16 cellular contexts compared by ENCODE assay signal in the genomic region with DNA sequence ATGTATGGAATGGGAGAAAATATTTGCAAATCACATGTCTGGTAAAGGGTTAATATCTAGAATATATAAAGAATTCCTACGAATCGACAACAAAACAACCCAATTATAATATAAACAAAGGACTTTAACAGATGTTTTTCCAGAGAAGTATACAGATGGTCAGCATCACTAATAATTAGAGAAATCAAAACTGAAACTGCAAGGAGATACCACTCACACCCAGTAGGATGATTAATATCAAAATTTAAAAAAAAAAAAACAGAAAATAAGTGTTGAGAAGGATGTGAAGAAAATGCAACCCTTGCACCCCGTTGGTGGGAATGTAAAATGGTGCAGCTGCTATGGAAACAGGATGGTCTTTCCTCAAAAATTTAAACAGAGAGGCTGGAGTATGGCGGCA. TPM values are rescaled to one million over a fixed set of nuclear protein-coding genes. Genes with fewer than 3 reads are reported as not detected.
A peak's percentile ranks its signal among the peaks of the same experiment; 100 is the strongest.
DNase-seq lines count a peak whose midpoint lies in the region; ATAC-seq, FAIRE-seq and TF ChIP-seq lines count a peak whose summit lies in the region.
"Had no signal": no experiment of that assay in that cellular context is flagged by ENCODE, and none has a peak within 500 bp of the region (broad histone marks: within the 10 kb centered on the region; RNA-seq: fewer than 3 reads in every experiment).

No MANE protein-coding gene starts in this region.

- no peaks in the 10 kb centered on the region for H3K27me3 Mint-ChIP-seq in T-helper 17 cell
- no peaks in the 10 kb centered on the region for H3K27me3 Mint-ChIP-seq in natural killer cell treated with Interleukin-12 subunit alpha and Interleukin-12 subunit beta and Interleukin-15 and Interleukin-18, amount 100 ng/mL, for 72 hours

- peaks cover 12% of the 10 kb centered on the region for H3K36me3 Mint-ChIP-seq in T-helper 17 cell (ENCODE audit: low read depth)
- H3K36me3 Mint-ChIP-seq in natural killer cell treated with Interleukin-12 subunit alpha and Interleukin-12 subunit beta and Interleukin-15 and Interleukin-18, amount 100 ng/mL, for 72 hours = peaks cover 33% of the 10 kb centered on the region

- DNase-seq in heart left ventricle = no peak
- no peak for DNase-seq in left ventricle myocardium superior
- no peak for DNase-seq in T-helper 17 cell
- DNase-seq in natural killer cell treated with Interleukin-12 subunit alpha and Interleukin-12 subunit beta and Interleukin-15 and Interleukin-18, amount 100 ng/mL, for 72 hours (ENCODE audit: low spot score) = no peak
- no peak for DNase-seq in SKM-1 (lab: John Stamatoyannopoulos, UW; ENCODE audit: unreplicated experiment)
- DNase-seq in NCI-H1694 treated with DMSO at 0.1 percent for 48 hours (lab: John Stamatoyannopoulos, UW) = no peak
- no peak for DNase-seq in GF-D8 (lab: John Stamatoyannopoulos, UW)
- DNase-seq: AML-193, DMS53 had no signal

- H3K9me3 ChIP-seq in heart left ventricle = no peaks in the 10 kb centered on the region
- H3K9me3 ChIP-seq in T-helper 17 cell (ENCODE audit: control insufficient read depth, low read length, poor library complexity, severe bottlenecking) = no peaks in the 10 kb centered on the region
- H3K9me3 ChIP-seq: BLaER1, HAP-1 had no signal

- WGBS in heart left ventricle, 4 donors = 48 to 66% (median 55%) methylated on average over 4 of the region's 4 CpGs

- no peaks in the 10 kb centered on the region for H3K27me3 ChIP-seq in heart left ventricle
- H3K27me3 ChIP-seq: BLaER1 had no signal

- peaks cover 0 to 43% (median 9%) of the 10 kb centered on the region in 12 donors for H3K4me1 ChIP-seq in heart left ventricle
- H3K4me1 ChIP-seq: HAP-1 had no signal

- peak; percentile 60 for FAIRE-seq in endometrium (lab: Jason Lieb, UNC)
- FAIRE-seq: GM12891, H1 had no signal

- no peaks in the 10 kb centered on the region for H3K9me3 Mint-ChIP-seq in natural killer cell treated with Interleukin-12 subunit alpha and Interleukin-12 subunit beta and Interleukin-15 and Interleukin-18, amount 100 ng/mL, for 72 hours

- H3K27ac Mint-ChIP-seq in T-helper 17 cell = peak overlapping the region; percentile 27
- H3K27ac Mint-ChIP-seq in natural killer cell treated with Interleukin-12 subunit alpha and Interleukin-12 subunit beta and Interleukin-15 and Interleukin-18, amount 100 ng/mL, for 72 hours = peak overlapping the region; percentile 78 to 90

- H3K27ac ChIP-seq in heart left ventricle = peak overlapping the region in 7 of 12 donors; percentile 28 to 61 (median 44)
- H3K27ac ChIP-seq: 22Rv1, BLaER1, HL-60 had no signal

- peaks cover 0 to 34% (median 0%) of the 10 kb centered on the region in 9 donors for H3K36me3 ChIP-seq in heart left ventricle
- H3K36me3 ChIP-seq: HAP-1 had no signal

- no peak for TF ChIP-seq CTCF in heart left ventricle (IDR thresholded peaks at IDR 0.05)

- no peak overlapping the region for H3K4me3 ChIP-seq in heart left ventricle
- H3K4me3 ChIP-seq: BLaER1, HAP-1 had no signal

- intact Hi-C loops in heart left ventricle (cut with DNase I) (loop anchor here in 1 of 10 donors (5.0 kb wide), 1 partner anchor 36 kb away; the partner anchor contains the start of gene F2R), left ventricle myocardium superior (cut with micrococcal nuclease) (no loop called here)

- H3K4me1 Mint-ChIP-seq in T-helper 17 cell = peaks cover 9% of the 10 kb centered on the region
- H3K4me1 Mint-ChIP-seq in natural killer cell treated with Interleukin-12 subunit alpha and Interleukin-12 subunit beta and Interleukin-15 and Interleukin-18, amount 100 ng/mL, for 72 hours (ENCODE audit: low read depth in 2 of 2) = peaks cover 34 to 40% of the 10 kb centered on the region in 2 donors

- no peak overlapping the region for H3K4me3 Mint-ChIP-seq in T-helper 17 cell
- peak overlapping the region; percentile 43 for H3K4me3 Mint-ChIP-seq in natural killer cell treated with Interleukin-12 subunit alpha and Interleukin-12 subunit beta and Interleukin-15 and Interleukin-18, amount 100 ng/mL, for 72 hours

- TF ChIP-seq POLR2A in heart left ventricle (IDR thresholded peaks at IDR 0.05) = no peak

- ATAC-seq in heart left ventricle = no peak
- ATAC-seq in left ventricle myocardium superior = no peak
- no peak for ATAC-seq in T-helper 17 cell
- peak; percentile 51 to 83 for ATAC-seq in natural killer cell treated with Interleukin-12 subunit alpha and Interleukin-12 subunit beta and Interleukin-15 and Interleukin-18, amount 100 ng/mL, for 72 hours

RNA-seq across cellular contexts. Expression of gene F2R, which starts 34.6 kb away (rescaled TPM):
- total RNA-seq in heart left ventricle (10 to 100 TPM in 7 of 9 donors, 1 to 10 TPM in 2; 8.6 to 28.2 (median 13.6) TPM), left ventricle myocardium superior (7.2 TPM), T-helper 17 cell (10 to 100 TPM in 1 of 2 donors, 1 to 10 TPM in 1; 3.6 to 20.4 TPM)
- polyA plus RNA-seq in heart left ventricle = 10 to 100 TPM in 1 of 2 donors, 1 to 10 TPM in 1; 2.5 to 19.3 TPM
- 10 to 100 TPM in 1 of 2 donors, 1 to 10 TPM in 1; 8.1 to 23.7 TPM for total RNA-seq in natural killer cell treated with Interleukin-12 subunit alpha and Interleukin-12 subunit beta and Interleukin-15 and Interleukin-18, amount 100 ng/mL, for 72 hours

RNA-seq across cellular contexts. Expression of gene F2RL2, which starts 58.1 kb away (rescaled TPM):
- total RNA-seq in heart left ventricle = 1 to 10 TPM in 3 of 9 donors, under 1 TPM in 6; 0.16 to 1.7 (median 0.77) TPM
- under 1 TPM; 0.08 to 0.42 TPM for polyA plus RNA-seq in heart left ventricle
- 0.27 TPM for total RNA-seq in left ventricle myocardium superior
- total RNA-seq in T-helper 17 cell = not detected
- total RNA-seq in natural killer cell treated with Interleukin-12 subunit alpha and Interleukin-12 subunit beta and Interleukin-15 and Interleukin-18, amount 100 ng/mL, for 72 hours = not detected

Comparison
In these comparisons a context has a peak if more than half of its experiments do, and no peak if none do; other contexts are left out.
1. ATAC-seq: peak in natural killer cell treated with Interleukin-12 subunit alpha and Interleukin-12 subunit beta and Interleukin-15 and Interleukin-18, amount 100 ng/mL, for 72 hours (2 of 2); none in heart left ventricle (0 of 4), left ventricle myocardium superior (single experiment) and T-helper 17 cell (single experiment).